Comparison of ENCODE assay signal across 23 cellular contexts in genomic region chr18:79916128-79916494, GRCh38.
"Had no signal": no experiment of that assay in that cellular context is flagged by ENCODE, and none has a peak within 500 bp of the region (broad histone marks: within the 10 kb centered on the region; RNA-seq: fewer than 3 reads in every experiment).

No MANE protein-coding gene starts in this region.

- H3K27me3 ChIP-seq: breast epithelium, colonic mucosa, esophagus squamous epithelium, gastrocnemius medialis, right atrium auricular region, stomach, suprapubic skin, tibial nerve had no signal

- H3K27ac ChIP-seq: breast epithelium, colonic mucosa, esophagus squamous epithelium, gastrocnemius medialis, neural progenitor cell, prostate gland, right atrium auricular region, stomach, suprapubic skin, tibial nerve, VCaP had no signal

- H3K4me2 ChIP-seq: neural progenitor cell had no signal

- H3K9ac ChIP-seq: neural progenitor cell had no signal

- H3K4me3 Mint-ChIP-seq: endodermal cell; neural progenitor cell; stimulated activated effector memory CD8-positive, alpha-beta T cell treated with anti-CD3 and anti-CD28 coated beads, Interleukin-12 subunit alpha, Interleukin-12 subunit beta, amount 100 ng/mL, for 72 hours; T-helper 1 cell treated with Interleukin-12 subunit alpha and Interleukin-12 subunit beta and Interleukin-4 antibody, amounts not matched to agents 30 μg/mL and 1 μg/mL, for 36 hours had no signal

- H3K9me3 Mint-ChIP-seq: activated naive CD4-positive, alpha-beta T cell treated with anti-CD3 and anti-CD28 coated beads, Interleukin-2, amount 50 U/mL, for 72 hours; endodermal cell; stimulated activated effector memory CD8-positive, alpha-beta T cell treated with anti-CD3 and anti-CD28 coated beads, Interleukin-12 subunit alpha, Interleukin-12 subunit beta, amount 100 ng/mL, for 72 hours had no signal

- H3K4me3 ChIP-seq: breast epithelium, colonic mucosa, esophagus squamous epithelium, gastrocnemius medialis, mucosa of descending colon, neural progenitor cell, prostate gland, right atrium auricular region, stomach, suprapubic skin, tibial nerve had no signal

- H3K9me3 ChIP-seq: breast epithelium, colonic mucosa, esophagus squamous epithelium, gastrocnemius medialis, mucosa of descending colon, prostate gland, right atrium auricular region, stomach, suprapubic skin, tibial nerve had no signal

- DNase-seq: activated CD4-positive, alpha-beta T cell treated with anti-CD3 and anti-CD28 coated beads, Interleukin-2, amount 50 U/mL, for 1 hour; activated CD4-positive, CD25-positive, alpha-beta regulatory T cell treated with anti-CD3 and anti-CD28 coated beads, Interleukin-2, amount 50 U/mL, for 72 hours; activated CD8-positive, alpha-beta memory T cell treated with anti-CD3 and anti-CD28 coated beads for 24 hours; activated T-cell treated with anti-CD3 and anti-CD28 coated beads, Interleukin-2, amount 50 U/mL, for 48 hours; colonic mucosa; esophagus squamous epithelium; hippocampal formation; left cardiac atrium; mesenchymal stem cell had no signal

- H3K36me3 ChIP-seq: neural progenitor cell, prostate gland had no signal

- ATAC-seq: activated naive CD4-positive, alpha-beta T cell treated with anti-CD3 and anti-CD28 coated beads, Interleukin-2, amount 50 U/mL, for 72 hours; gastrocnemius medialis; mucosa of descending colon; stimulated activated effector memory CD8-positive, alpha-beta T cell treated with anti-CD3 and anti-CD28 coated beads, Interleukin-12 subunit alpha, Interleukin-12 subunit beta, amount 100 ng/mL, for 72 hours had no signal

- H3K4me1 ChIP-seq: breast epithelium, colonic mucosa, esophagus squamous epithelium, prostate gland, right atrium auricular region, stomach had no signal

- H3K27ac Mint-ChIP-seq: endodermal cell; neural progenitor cell; stimulated activated effector memory CD8-positive, alpha-beta T cell treated with anti-CD3 and anti-CD28 coated beads, Interleukin-12 subunit alpha, Interleukin-12 subunit beta, amount 100 ng/mL, for 72 hours; T-helper 1 cell treated with Interleukin-12 subunit alpha and Interleukin-12 subunit beta and Interleukin-4 antibody, amounts not matched to agents 30 μg/mL and 1 μg/mL, for 36 hours had no signal

- H2AFZ ChIP-seq: neural progenitor cell had no signal
